15 cellular contexts compared by ENCODE assay signal in the genomic region with DNA sequence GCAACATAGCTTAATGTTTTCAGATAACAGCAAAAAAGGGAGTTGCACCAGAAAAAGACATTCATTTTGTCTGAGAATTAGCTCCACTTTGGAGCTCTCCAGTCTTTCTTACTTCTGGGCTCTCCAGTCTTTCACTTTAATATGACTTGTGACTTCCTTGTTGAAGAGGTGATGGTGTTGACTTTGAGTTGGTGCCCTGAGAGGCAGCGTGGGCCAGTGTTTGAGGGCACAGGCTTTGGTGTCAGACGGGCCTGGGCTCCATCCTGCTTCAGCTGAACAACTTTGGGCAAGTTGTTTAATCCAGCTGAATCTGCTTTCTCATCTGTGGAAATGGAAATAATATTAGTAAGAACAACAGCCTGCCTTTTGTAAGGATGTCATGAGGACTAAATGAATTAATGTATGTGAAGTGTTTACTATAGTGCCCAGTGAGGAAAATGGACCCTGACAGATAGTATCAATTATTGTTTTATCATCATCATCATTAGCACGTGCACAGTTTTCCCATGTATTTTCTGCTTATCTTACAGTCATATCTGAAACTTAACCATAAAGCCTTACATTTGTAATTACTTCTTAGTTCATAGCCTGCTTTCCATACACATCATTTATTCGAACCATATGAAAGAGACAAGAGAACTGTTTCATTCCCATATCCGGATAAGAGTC.
DNase-seq lines count a peak whose midpoint lies in the region; FAIRE-seq and TF ChIP-seq lines count a peak whose summit lies in the region.
"Had no signal": no experiment of that assay in that cellular context is flagged by ENCODE, and none has a peak within 500 bp of the region (broad histone marks: within the 10 kb centered on the region; RNA-seq: fewer than 3 reads in every experiment).

No MANE protein-coding gene starts in this region.

- TF ChIP-seq CTCF in WERI-Rb-1 (IDR thresholded peaks at IDR 0.05; ENCODE audit: low read depth, low read length) (no peak), spleen (IDR thresholded peaks at IDR 0.05 in 8 of 11, conservative IDR thresholded peaks at IDR 0.05 in 3 of 11) (no peak)

- H3K27ac ChIP-seq in WERI-Rb-1 (peak overlapping the region; percentile 23), layer of hippocampus (ENCODE audit: low read depth, low read length) (peak overlapping the region; percentile 21), temporal lobe (ENCODE audit: low read depth, low read length) (peak overlapping the region; percentile 94), spleen (no peak overlapping the region)
- H3K27ac ChIP-seq: BLaER1 had no signal

- FAIRE-seq in HTR-8/SVneo (lab: Jason Lieb, UNC), result peak; percentile 16
- FAIRE-seq: GM19239, H1 had no signal

- peaks cover 16% of the 10 kb centered on the region for H3K36me3 ChIP-seq in WERI-Rb-1
- H3K36me3 ChIP-seq in spleen, result peaks cover 0 to 99% (median 22%) of the 10 kb centered on the region in 6 donors

- DNase-seq in HTR-8/SVneo (ENCODE audit: insufficient read length, low spot score) (no peak), WERI-Rb-1 (no peak), spleen (no peak), Ammon's horn (ENCODE audit: low spot score) (no peak), NCI-H774 (lab: John Stamatoyannopoulos, UW) (no peak)
- DNase-seq: Caco-2; CD8-positive, alpha-beta memory T cell; DMS53; GF-D8 had no signal

- H3K4me3 ChIP-seq in WERI-Rb-1 (ENCODE audit: low read depth, low read length), result no peak overlapping the region
- no peak overlapping the region for H3K4me3 ChIP-seq in spleen
- H3K4me3 ChIP-seq: BLaER1, HAP-1 had no signal

- no peaks in the 10 kb centered on the region for H3K4me1 ChIP-seq in spleen
- H3K4me1 ChIP-seq: BLaER1, Caco-2, HAP-1 had no signal

- peaks cover 4% of the 10 kb centered on the region for H3K9me3 ChIP-seq in WERI-Rb-1 (ENCODE audit: severe bottlenecking)
- H3K9me3 ChIP-seq in spleen, result peaks cover 0 to 4% (median 0%) of the 10 kb centered on the region in 8 donors
- H3K9me3 ChIP-seq: Caco-2, HAP-1 had no signal

- 91 to 97% (median 92%) methylated on average over 5 of the region's 5 CpGs for WGBS in spleen, 5 donors

- no peaks in the 10 kb centered on the region for H3K27me3 ChIP-seq in WERI-Rb-1 (ENCODE audit: insufficient read depth, low read depth, severe bottlenecking)
- H3K27me3 ChIP-seq in layer of hippocampus (ENCODE audit: control insufficient read depth, insufficient read depth, low read length), result no peaks in the 10 kb centered on the region
- no peaks in the 10 kb centered on the region for H3K27me3 ChIP-seq in spleen (replicated peaks in 1 of 7)
- H3K27me3 ChIP-seq: BLaER1 had no signal

- intact Hi-C loops in spleen (cut with DNase I; ENCODE audit: low total_unique reads), result no loop called here

- TF ChIP-seq POLR2A in spleen (IDR thresholded peaks at IDR 0.05), result no peak

Comparison
In these comparisons a context has a peak if more than half of its experiments do, and no peak if none do; other contexts are left out.
1. H3K27ac ChIP-seq: peak in WERI-Rb-1 (single experiment), layer of hippocampus (single experiment) and temporal lobe (single experiment); none in spleen (0 of 8).